23 cellular contexts compared by ENCODE assay signal in the genomic region with DNA sequence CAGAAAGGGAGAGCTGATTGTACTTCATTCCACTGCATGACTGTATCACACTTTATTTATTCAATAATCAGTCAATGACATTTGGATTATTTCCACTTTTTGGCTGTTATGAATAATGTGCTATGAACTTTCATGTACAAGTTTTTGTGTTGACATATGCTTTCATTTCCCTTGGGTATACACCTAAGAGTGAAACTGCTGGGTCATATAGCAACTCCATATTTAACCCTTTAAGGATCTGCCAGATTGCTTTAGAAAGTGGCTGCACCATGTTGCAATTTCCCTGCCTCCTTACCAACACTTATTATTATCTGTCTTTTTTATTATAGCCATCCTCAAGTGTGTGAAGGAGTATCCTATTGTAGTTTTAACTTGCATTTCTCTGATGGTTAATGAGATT.
"Had no signal": no experiment of that assay in that cellular context is flagged by ENCODE, and none has a peak within 500 bp of the region (broad histone marks: within the 10 kb centered on the region; RNA-seq: fewer than 3 reads in every experiment).

No MANE protein-coding gene starts in this region.

- H3K9ac ChIP-seq: neural progenitor cell had no signal

- H3K4me1 ChIP-seq: foreskin keratinocyte, left ventricle myocardium inferior, lower lobe of right lung, tibial artery, upper lobe of left lung, uterus had no signal

- H3K27me3 Mint-ChIP-seq: memory B cell had no signal

- DNase-seq: effector CD4-positive, alpha-beta T cell; endodermal cell; erythroblast; foreskin keratinocyte; head of caudate nucleus; kidney; left cardiac atrium; left ventricle myocardium inferior; lower lobe of right lung; midbrain; nucleus accumbens; ovary; right cardiac atrium; small intestine; stimulated activated CD4-positive, alpha-beta T cell treated with anti-CD3 and anti-CD28 coated beads, Interleukin-12 subunit alpha, Interleukin-12 subunit beta, amount 100 ng/mL, for 4 hours; stimulated activated naive CD8-positive, alpha-beta T cell treated with anti-CD3 and anti-CD28 coated beads, Interleukin-15, Interleukin-2, amounts not matched to agents 100 U/mL and 50 U/mL, for 24 hours; tibial artery; upper lobe of left lung; uterus had no signal

- ATAC-seq: foreskin keratinocyte; left cardiac atrium; lower lobe of right lung; right cardiac atrium; stimulated activated naive CD8-positive, alpha-beta T cell treated with anti-CD3 and anti-CD28 coated beads, Interleukin-15, Interleukin-2, amounts not matched to agents 100 U/mL and 50 U/mL, for 24 hours had no signal

- H3K27me3 ChIP-seq: hepatocyte, neural progenitor cell, ovary, tibial artery, upper lobe of left lung, uterus had no signal

- H3K9me3 ChIP-seq: lower lobe of right lung, ovary, tibial artery, upper lobe of left lung, uterus had no signal

- H3K4me1 Mint-ChIP-seq: endodermal cell, memory B cell had no signal

- H3K9me3 Mint-ChIP-seq: natural killer cell treated with Interleukin-12 subunit alpha and Interleukin-12 subunit beta and Interleukin-15 and Interleukin-18, amount 100 ng/mL, for 72 hours; neural progenitor cell had no signal

- H3K36me3 ChIP-seq: left ventricle myocardium inferior, lower lobe of right lung, neural progenitor cell, ovary, tibial artery, upper lobe of left lung, uterus had no signal

- H3K79me2 ChIP-seq: hepatocyte had no signal

- H3K4me2 ChIP-seq: hepatocyte, neural progenitor cell had no signal

- H3K27ac Mint-ChIP-seq: endodermal cell; memory B cell; natural killer cell treated with Interleukin-12 subunit alpha and Interleukin-12 subunit beta and Interleukin-15 and Interleukin-18, amount 100 ng/mL, for 72 hours; neural progenitor cell had no signal

- H3K4me3 ChIP-seq: hepatocyte, left ventricle myocardium inferior, lower lobe of right lung, neural progenitor cell, ovary, tibial artery, upper lobe of left lung, uterus had no signal

- H3K36me3 Mint-ChIP-seq: memory B cell, neural progenitor cell had no signal

- H3K4me3 Mint-ChIP-seq: endodermal cell; memory B cell; natural killer cell treated with Interleukin-12 subunit alpha and Interleukin-12 subunit beta and Interleukin-15 and Interleukin-18, amount 100 ng/mL, for 72 hours; neural progenitor cell had no signal

- H3K27ac ChIP-seq: foreskin keratinocyte, hepatocyte, left ventricle myocardium inferior, lower lobe of right lung, neural progenitor cell, ovary, tibial artery, upper lobe of left lung, uterus had no signal

- H2AFZ ChIP-seq: hepatocyte, neural progenitor cell had no signal
